ENCODE assay signal across 1 cellular context in the genomic region with DNA sequence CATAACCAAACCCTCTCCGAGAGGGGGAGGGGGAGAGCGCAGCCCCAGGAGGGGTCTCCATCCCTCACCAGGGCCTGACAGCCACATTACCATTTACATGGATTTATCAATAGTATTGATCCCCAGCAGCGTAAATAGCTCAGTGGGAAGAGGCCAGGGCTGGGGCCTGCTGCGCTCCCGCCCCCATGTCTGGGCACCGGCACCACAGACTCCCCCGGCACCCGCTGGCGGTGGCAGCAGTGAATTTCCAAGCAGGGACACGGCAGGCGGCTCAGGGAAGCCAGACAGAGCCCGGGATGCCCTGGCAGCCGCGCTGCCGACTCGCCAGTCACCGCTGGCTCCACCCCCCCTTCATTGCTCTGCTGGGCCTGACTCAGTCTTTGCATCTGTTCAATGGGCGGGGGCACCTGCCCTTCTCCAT.
TF ChIP-seq lines count a peak whose summit lies in the region.

No MANE protein-coding gene starts in this region.

TF ChIP-seq in GM23338, 12 proteins besides CTCF, POLR2A, EP300 and RAD21 (continued from another document):
- TF ChIP-seq, protein P1, sequence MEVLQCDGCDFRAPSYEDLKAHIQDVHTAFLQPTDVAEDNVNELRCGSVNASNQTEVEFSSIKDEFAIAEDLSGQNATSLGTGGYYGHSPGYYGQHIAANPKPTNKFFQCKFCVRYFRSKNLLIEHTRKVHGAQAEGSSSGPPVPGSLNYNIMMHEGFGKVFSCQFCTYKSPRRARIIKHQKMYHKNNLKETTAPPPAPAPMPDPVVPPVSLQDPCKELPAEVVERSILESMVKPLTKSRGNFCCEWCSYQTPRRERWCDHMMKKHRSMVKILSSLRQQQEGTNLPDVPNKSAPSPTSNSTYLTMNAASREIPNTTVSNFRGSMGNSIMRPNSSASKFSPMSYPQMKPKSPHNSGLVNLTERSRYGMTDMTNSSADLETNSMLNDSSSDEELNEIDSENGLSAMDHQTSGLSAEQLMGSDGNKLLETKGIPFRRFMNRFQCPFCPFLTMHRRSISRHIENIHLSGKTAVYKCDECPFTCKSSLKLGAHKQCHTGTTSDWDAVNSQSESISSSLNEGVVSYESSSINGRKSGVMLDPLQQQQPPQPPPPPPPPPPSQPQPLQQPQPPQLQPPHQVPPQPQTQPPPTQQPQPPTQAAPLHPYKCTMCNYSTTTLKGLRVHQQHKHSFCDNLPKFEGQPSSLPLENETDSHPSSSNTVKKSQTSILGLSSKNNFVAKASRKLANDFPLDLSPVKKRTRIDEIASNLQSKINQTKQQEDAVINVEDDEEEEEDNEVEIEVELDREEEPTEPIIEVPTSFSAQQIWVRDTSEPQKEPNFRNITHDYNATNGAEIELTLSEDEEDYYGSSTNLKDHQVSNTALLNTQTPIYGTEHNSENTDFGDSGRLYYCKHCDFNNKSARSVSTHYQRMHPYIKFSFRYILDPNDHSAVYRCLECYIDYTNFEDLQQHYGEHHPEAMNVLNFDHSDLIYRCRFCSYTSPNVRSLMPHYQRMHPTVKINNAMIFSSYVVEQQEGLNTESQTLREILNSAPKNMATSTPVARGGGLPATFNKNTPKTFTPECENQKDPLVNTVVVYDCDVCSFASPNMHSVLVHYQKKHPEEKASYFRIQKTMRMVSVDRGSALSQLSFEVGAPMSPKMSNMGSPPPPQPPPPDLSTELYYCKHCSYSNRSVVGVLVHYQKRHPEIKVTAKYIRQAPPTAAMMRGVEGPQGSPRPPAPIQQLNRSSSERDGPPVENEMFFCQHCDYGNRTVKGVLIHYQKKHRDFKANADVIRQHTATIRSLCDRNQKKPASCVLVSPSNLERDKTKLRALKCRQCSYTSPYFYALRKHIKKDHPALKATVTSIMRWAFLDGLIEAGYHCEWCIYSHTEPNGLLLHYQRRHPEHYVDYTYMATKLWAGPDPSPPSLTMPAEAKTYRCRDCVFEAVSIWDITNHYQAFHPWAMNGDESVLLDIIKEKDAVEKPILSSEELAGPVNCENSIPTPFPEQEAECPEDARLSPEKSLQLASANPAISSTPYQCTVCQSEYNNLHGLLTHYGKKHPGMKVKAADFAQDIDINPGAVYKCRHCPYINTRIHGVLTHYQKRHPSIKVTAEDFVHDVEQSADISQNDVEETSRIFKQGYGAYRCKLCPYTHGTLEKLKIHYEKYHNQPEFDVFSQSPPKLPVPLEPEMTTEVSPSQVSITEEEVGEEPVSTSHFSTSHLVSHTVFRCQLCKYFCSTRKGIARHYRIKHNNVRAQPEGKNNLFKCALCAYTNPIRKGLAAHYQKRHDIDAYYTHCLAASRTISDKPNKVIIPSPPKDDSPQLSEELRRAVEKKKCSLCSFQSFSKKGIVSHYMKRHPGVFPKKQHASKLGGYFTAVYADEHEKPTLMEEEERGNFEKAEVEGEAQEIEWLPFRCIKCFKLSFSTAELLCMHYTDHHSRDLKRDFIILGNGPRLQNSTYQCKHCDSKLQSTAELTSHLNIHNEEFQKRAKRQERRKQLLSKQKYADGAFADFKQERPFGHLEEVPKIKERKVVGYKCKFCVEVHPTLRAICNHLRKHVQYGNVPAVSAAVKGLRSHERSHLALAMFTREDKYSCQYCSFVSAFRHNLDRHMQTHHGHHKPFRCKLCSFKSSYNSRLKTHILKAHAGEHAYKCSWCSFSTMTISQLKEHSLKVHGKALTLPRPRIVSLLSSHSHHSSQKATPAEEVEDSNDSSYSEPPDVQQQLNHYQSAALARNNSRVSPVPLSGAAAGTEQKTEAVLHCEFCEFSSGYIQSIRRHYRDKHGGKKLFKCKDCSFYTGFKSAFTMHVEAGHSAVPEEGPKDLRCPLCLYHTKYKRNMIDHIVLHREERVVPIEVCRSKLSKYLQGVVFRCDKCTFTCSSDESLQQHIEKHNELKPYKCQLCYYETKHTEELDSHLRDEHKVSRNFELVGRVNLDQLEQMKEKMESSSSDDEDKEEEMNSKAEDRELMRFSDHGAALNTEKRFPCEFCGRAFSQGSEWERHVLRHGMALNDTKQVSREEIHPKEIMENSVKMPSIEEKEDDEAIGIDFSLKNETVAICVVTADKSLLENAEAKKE (CRISPR knock-in tag; IDR thresholded peaks at IDR 0.05) = no peak
- TF ChIP-seq ZNF331 (CRISPR knock-in tag; IDR thresholded peaks at IDR 0.05; ENCODE audit: low read depth) (no peak), ZNF114 (CRISPR knock-in tag; IDR thresholded peaks at IDR 0.05) (no peak), NANOG (IDR thresholded peaks at IDR 0.05; ENCODE audit: borderline replicate concordance) (no peak), JUNB (IDR thresholded peaks at IDR 0.05; ENCODE audit: unreplicated experiment) (no peak)
